13 cellular contexts compared by ENCODE assay signal in the genomic region with DNA sequence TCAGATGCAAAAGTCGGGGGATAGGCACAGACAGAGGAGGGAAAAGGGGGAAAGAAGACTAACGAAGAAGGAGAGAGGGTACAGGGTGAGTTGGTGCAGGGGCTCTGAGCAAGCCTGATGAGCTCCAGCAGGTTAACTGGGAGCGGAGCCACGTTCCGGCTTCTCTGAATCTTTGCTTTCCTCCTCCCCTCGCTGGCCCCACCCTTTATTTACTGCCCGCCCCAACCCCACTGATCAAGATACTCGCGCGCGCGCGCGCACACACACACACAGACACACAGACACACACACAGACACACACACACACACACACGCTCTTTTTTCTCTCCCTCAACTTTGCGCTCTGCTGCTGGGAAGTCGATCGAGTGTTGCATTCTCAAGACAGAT. TPM values are rescaled to one million over a fixed set of nuclear protein-coding genes. Genes with fewer than 3 reads are reported as not detected.
DNase-seq lines count a peak whose midpoint lies in the region; ATAC-seq, FAIRE-seq and TF ChIP-seq lines count a peak whose summit lies in the region.
"Had no signal": no experiment of that assay in that cellular context is flagged by ENCODE, and none has a peak within 500 bp of the region (broad histone marks: within the 10 kb centered on the region; RNA-seq: fewer than 3 reads in every experiment).

Gene GRIK1, minus strand, starts transcription at position 138 of the 387 bp plus-strand sequence.

- in situ Hi-C loops in T47D (cut with HindIII; ENCODE audit: low pct_unique_long_range_greater_than_20kb, low sequenced_read_pairs) = no loop called here

- H3K9me3 Mint-ChIP-seq in type B pancreatic cell = no peaks in the 10 kb centered on the region
- H3K9me3 Mint-ChIP-seq in activated CD8-positive, alpha-beta T cell treated with anti-CD3 and anti-CD28 coated beads for 36 hours = no peaks in the 10 kb centered on the region

- no peak for TF ChIP-seq CTCF in cardiac muscle cell (IDR thresholded peaks at IDR 0.05; ENCODE audit: low read depth, low read length)
- no peak for TF ChIP-seq CTCF in kidney (IDR thresholded peaks at IDR 0.05; ENCODE audit: borderline replicate concordance, extremely low read depth, insufficient read depth)
- TF ChIP-seq CTCF in type B pancreatic cell (conservative IDR thresholded peaks at IDR 0.05) = no peak
- no peak for TF ChIP-seq CTCF in activated CD8-positive, alpha-beta T cell treated with anti-CD3 and anti-CD28 coated beads for 36 hours (IDR thresholded peaks at IDR 0.05)

- H3K9me3 ChIP-seq in cardiac muscle cell (ENCODE audit: low read depth) (no peaks in the 10 kb centered on the region), kidney (ENCODE audit: control insufficient read depth in 1 of 2, low read length in 2 of 2) (no peaks in the 10 kb centered on the region)

- no peak for FAIRE-seq in kidney (lab: Jason Lieb, UNC)
- FAIRE-seq: colon had no signal

- peak within 1 kb of the TSS; percentile 91 for H3K4me3 Mint-ChIP-seq in type B pancreatic cell
- H3K4me3 Mint-ChIP-seq in activated CD8-positive, alpha-beta T cell treated with anti-CD3 and anti-CD28 coated beads for 36 hours = no peak within 1 kb of the TSS
- H3K4me3 Mint-ChIP-seq: CD4-positive, alpha-beta T cell; natural killer cell treated with Interleukin-12 subunit alpha and Interleukin-12 subunit beta and Interleukin-15 and Interleukin-18, amount 100 ng/mL, for 72 hours had no signal

- H3K4me3 ChIP-seq in cardiac muscle cell (peak within 1 kb of the TSS; percentile 31), kidney (ENCODE audit: low read length in 2 of 2) (peak within 1 kb of the TSS in 1 of 2 donors; percentile 36)

- peak within 1 kb of the TSS; percentile 10 for H3K27ac Mint-ChIP-seq in type B pancreatic cell
- H3K27ac Mint-ChIP-seq in activated CD8-positive, alpha-beta T cell treated with anti-CD3 and anti-CD28 coated beads for 36 hours = no peak within 1 kb of the TSS
- H3K27ac Mint-ChIP-seq: CD4-positive, alpha-beta T cell; natural killer cell treated with Interleukin-12 subunit alpha and Interleukin-12 subunit beta and Interleukin-15 and Interleukin-18, amount 100 ng/mL, for 72 hours had no signal

- H3K27ac ChIP-seq in cardiac muscle cell = no peak within 1 kb of the TSS
- no peak within 1 kb of the TSS for H3K27ac ChIP-seq in kidney (ENCODE audit: low read depth in 2 of 2, low read length in 2 of 2)
- H3K27ac ChIP-seq: VCaP had no signal

- H3K9ac ChIP-seq in kidney (ENCODE audit: low read length in 2 of 2) = no peak within 1 kb of the TSS

- H3K27me3 Mint-ChIP-seq in type B pancreatic cell = peaks cover 62% of the 10 kb centered on the region
- H3K27me3 Mint-ChIP-seq in activated CD8-positive, alpha-beta T cell treated with anti-CD3 and anti-CD28 coated beads for 36 hours = peaks cover 43% of the 10 kb centered on the region

- CTCF ChIA-PET in activated CD8-positive, alpha-beta T cell treated with anti-CD3 and anti-CD28 coated beads for 36 hours (lab: Charles Lee) = no interaction called here

- ATAC-seq in left ventricle myocardium superior (no peak), GM21390 (IDR thresholded peaks at IDR 0.05; ENCODE audit: unreplicated experiment) (no peak), HG02571 (IDR thresholded peaks at IDR 0.05; ENCODE audit: unreplicated experiment) (no peak)
- no peak for ATAC-seq in activated CD8-positive, alpha-beta T cell treated with anti-CD3 and anti-CD28 coated beads for 36 hours
- ATAC-seq: natural killer cell treated with Interleukin-12 subunit alpha and Interleukin-12 subunit beta and Interleukin-15 and Interleukin-18, amount 100 ng/mL, for 72 hours had no signal

- peaks cover 5% of the 10 kb centered on the region for H3K4me1 Mint-ChIP-seq in type B pancreatic cell (ENCODE audit: unreplicated experiment)
- peaks cover 4% of the 10 kb centered on the region for H3K4me1 Mint-ChIP-seq in activated CD8-positive, alpha-beta T cell treated with anti-CD3 and anti-CD28 coated beads for 36 hours (ENCODE audit: low read depth)

- POLR2A ChIA-PET in activated CD8-positive, alpha-beta T cell treated with anti-CD3 and anti-CD28 coated beads for 36 hours (lab: Charles Lee) = no interaction called here

- H3K36me3 Mint-ChIP-seq in type B pancreatic cell = no peaks in the 10 kb centered on the region
- H3K36me3 Mint-ChIP-seq in activated CD8-positive, alpha-beta T cell treated with anti-CD3 and anti-CD28 coated beads for 36 hours (ENCODE audit: low read depth) = no peaks in the 10 kb centered on the region

- H3K36me3 ChIP-seq in cardiac muscle cell = no peaks in the 10 kb centered on the region
- H3K36me3 ChIP-seq in kidney (ENCODE audit: control insufficient read depth in 1 of 2, insufficient read depth in 2 of 2, low read length in 2 of 2) = no peaks in the 10 kb centered on the region

- no peaks in the 10 kb centered on the region for H3K4me1 ChIP-seq in cardiac muscle cell (ENCODE audit: low read depth)
- H3K4me1 ChIP-seq in kidney (ENCODE audit: control insufficient read depth in 1 of 2, insufficient read depth in 1 of 2, low read depth in 1 of 2, low read length in 2 of 2) = no peaks in the 10 kb centered on the region

- H3K27me3 ChIP-seq in cardiac muscle cell = peaks cover 91% of the 10 kb centered on the region

- DNase-seq in cardiac muscle cell (ENCODE audit: low read depth in 1 of 2, low spot score in 1 of 2) (peak in 1 of 2 donors; percentile 36), left ventricle myocardium superior (no peak), T47D (ENCODE audit: low read depth in 1 of 2, low spot score in 1 of 2) (peak; percentile 39 to 42), kidney (peak; percentile 57), type B pancreatic cell (ENCODE audit: extremely low spot score, unreplicated experiment) (peak; percentile 72)
- no peak for DNase-seq in activated CD8-positive, alpha-beta T cell treated with anti-CD3 and anti-CD28 coated beads for 36 hours
- DNase-seq: CD4-positive, alpha-beta T cell; NCI-H187 treated with DMSO at 0.1 percent for 48 hours had no signal

- intact Hi-C loops in left ventricle myocardium superior (cut with micrococcal nuclease) (no loop called here), kidney (cut with DNase I) (no loop called here)
- intact Hi-C loops in activated CD8-positive, alpha-beta T cell treated with anti-CD3 and anti-CD28 coated beads for 36 hours (cut with micrococcal nuclease) = no loop called here

RNA-seq across cellular contexts. Expression of gene GRIK1, which starts in this region (rescaled TPM):
- total RNA-seq in cardiac muscle cell (0.53 TPM in 1 of 2 replicates, not detected in the other), left ventricle myocardium superior (not detected), kidney (not detected), type B pancreatic cell (ENCODE audit: low replicate concordance) (4.1 and 6.1 TPM in 2 replicates)
- polyA plus RNA-seq in cardiac muscle cell (0.05 and 0.20 TPM in 2 replicates), kidney (ENCODE audit: insufficient read depth, low read depth, low replicate concordance) (not detected)
- not detected for total RNA-seq in activated CD8-positive, alpha-beta T cell treated with anti-CD3 and anti-CD28 coated beads for 36 hours
- total RNA-seq: CD4-positive, alpha-beta T cell; natural killer cell treated with Interleukin-12 subunit alpha and Interleukin-12 subunit beta and Interleukin-15 and Interleukin-18, amount 100 ng/mL, for 72 hours had no signal

Comparison
In these comparisons a context has a peak if more than half of its experiments do, and no peak if none do; other contexts are left out.
1. Peak in DNase-seq in kidney; RNA of the gene not detected or under 1 TPM.
2. DNase-seq: peak in T47D (2 of 2) and type B pancreatic cell (single experiment); none in left ventricle myocardium superior (single experiment) and activated CD8-positive, alpha-beta T cell treated with anti-CD3 and anti-CD28 coated beads for 36 hours (single experiment).